29 cellular contexts compared by ENCODE assay signal in genomic region chr18:42281851-42282250, GRCh38.
"Had no signal": no experiment of that assay in that cellular context is flagged by ENCODE, and none has a peak within 500 bp of the region (broad histone marks: within the 10 kb centered on the region; RNA-seq: fewer than 3 reads in every experiment).

No MANE protein-coding gene starts in this region.

- H3K36me3 ChIP-seq: MG63 had no signal

- H3K9me3 Mint-ChIP-seq: activated CD4-positive, alpha-beta T cell treated with anti-CD3 and anti-CD28 coated beads, Interleukin-2, amount 10 ng/mL, durations not matched to agents 7 days and 5 days; activated naive CD4-positive, alpha-beta T cell treated with anti-CD3 and anti-CD28 coated beads, Interleukin-2, amount 10 ng/mL, durations not matched to agents 7 days and 5 days; activated naive CD8-positive, alpha-beta T cell treated with anti-CD3 and anti-CD28 coated beads, Interleukin-2, amount 50 U/mL, for 24 hours; brain; WTC11 had no signal

- DNase-seq: activated CD4-positive, alpha-beta T cell treated with anti-CD3 and anti-CD28 coated beads for 36 hours; activated CD4-positive, alpha-beta T cell treated with anti-CD3 and anti-CD28 coated beads, Interleukin-2, amount 10 ng/mL, durations not matched to agents 7 days and 5 days; activated CD4-positive, alpha-beta T cell treated with anti-CD3 and anti-CD28 coated beads, Interleukin-2, amount 50 U/mL, for 48 hours; activated CD8-positive, alpha-beta memory T cell treated with anti-CD3 and anti-CD28 coated beads, Interleukin-2, amount 50 U/mL, for 4 hours; activated effector memory CD4-positive, alpha-beta T cell treated with Interleukin-2 at 50 U/mL for 16 hours; activated naive CD4-positive, alpha-beta T cell treated with anti-CD3 and anti-CD28 coated beads, Interleukin-2, amount 10 ng/mL, durations not matched to agents 7 days and 5 days; activated naive CD8-positive, alpha-beta T cell treated with anti-CD3 and anti-CD28 coated beads, Interleukin-2, amount 50 U/mL, for 24 hours; activated T-cell treated with anti-CD3 and anti-CD28 coated beads, Interleukin-2, amount 50 U/mL, for 48 hours; anterior cingulate cortex; caudate nucleus; cerebellar nuclear complex; Kasumi-1; MG63; NCI-H1048; NCI-H1105 treated with DMSO at 0.1 percent for 48 hours; NCI-H1436; NCI-H1694; NCI-H1930; NCI-H2081 treated with DMSO at 0.1 percent for 48 hours; NCI-H2171; NCI-H510A; NCI-H526; NCI-H748 treated with DMSO at 0.1 percent for 48 hours; PC-9; Right ventricle myocardium superior had no signal

- ATAC-seq: activated CD4-positive, alpha-beta T cell treated with anti-CD3 and anti-CD28 coated beads for 36 hours; activated CD4-positive, CD25-positive, alpha-beta regulatory T cell treated with anti-CD3 and anti-CD28 coated beads, Interleukin-2, amount 50 U/mL, for 24 hours; activated naive CD8-positive, alpha-beta T cell treated with anti-CD3 and anti-CD28 coated beads, Interleukin-2, amount 50 U/mL, for 24 hours; WTC11 had no signal

- H3K36me3 Mint-ChIP-seq: activated naive CD4-positive, alpha-beta T cell treated with anti-CD3 and anti-CD28 coated beads, Interleukin-2, amount 10 ng/mL, durations not matched to agents 7 days and 5 days; activated naive CD8-positive, alpha-beta T cell; brain; WTC11 had no signal

- H3K27ac ChIP-seq: PC-9 had no signal

- H3K27me3 ChIP-seq: MG63 had no signal

- H3K27me3 Mint-ChIP-seq: activated CD4-positive, alpha-beta T cell treated with anti-CD3 and anti-CD28 coated beads for 36 hours; activated naive CD4-positive, alpha-beta T cell treated with anti-CD3 and anti-CD28 coated beads, Interleukin-2, amount 10 ng/mL, durations not matched to agents 7 days and 5 days; activated naive CD8-positive, alpha-beta T cell; brain had no signal

- H3K4me2 ChIP-seq: PC-9 had no signal

- H3K4me3 ChIP-seq: MG63, PC-9 had no signal

- H3K4me1 Mint-ChIP-seq: activated CD4-positive, alpha-beta T cell treated with anti-CD3 and anti-CD28 coated beads for 36 hours; activated CD4-positive, alpha-beta T cell treated with anti-CD3 and anti-CD28 coated beads, Interleukin-2, amount 10 ng/mL, durations not matched to agents 7 days and 5 days; activated naive CD4-positive, alpha-beta T cell treated with anti-CD3 and anti-CD28 coated beads, Interleukin-2, amount 10 ng/mL, durations not matched to agents 7 days and 5 days; activated naive CD8-positive, alpha-beta T cell treated with anti-CD3 and anti-CD28 coated beads, Interleukin-2, amount 50 U/mL, for 24 hours; brain had no signal

- H3K4me3 Mint-ChIP-seq: activated CD4-positive, alpha-beta T cell treated with anti-CD3 and anti-CD28 coated beads for 36 hours; activated CD4-positive, alpha-beta T cell treated with anti-CD3 and anti-CD28 coated beads, Interleukin-2, amount 10 ng/mL, durations not matched to agents 7 days and 5 days; activated naive CD4-positive, alpha-beta T cell treated with anti-CD3 and anti-CD28 coated beads, Interleukin-2, amount 10 ng/mL, durations not matched to agents 7 days and 5 days; activated naive CD8-positive, alpha-beta T cell; activated naive CD8-positive, alpha-beta T cell treated with anti-CD3 and anti-CD28 coated beads, Interleukin-2, amount 50 U/mL, for 24 hours; brain; WTC11 had no signal

- H2AFZ ChIP-seq: PC-9 had no signal

- H3K9me3 ChIP-seq: MG63 had no signal

- H3K27ac Mint-ChIP-seq: activated CD4-positive, alpha-beta T cell treated with anti-CD3 and anti-CD28 coated beads for 36 hours; activated CD4-positive, alpha-beta T cell treated with anti-CD3 and anti-CD28 coated beads, Interleukin-2, amount 10 ng/mL, durations not matched to agents 7 days and 5 days; activated naive CD4-positive, alpha-beta T cell treated with anti-CD3 and anti-CD28 coated beads, Interleukin-2, amount 10 ng/mL, durations not matched to agents 7 days and 5 days; activated naive CD8-positive, alpha-beta T cell; activated naive CD8-positive, alpha-beta T cell treated with anti-CD3 and anti-CD28 coated beads, Interleukin-2, amount 50 U/mL, for 24 hours; brain; WTC11 had no signal
